In genomic region chr11:91956711-91957110, GRCh38 we compare ENCODE assay signal across 11 cellular contexts.
"Had no signal": no experiment of that assay in that cellular context is flagged by ENCODE, and none has a peak within 500 bp of the region (broad histone marks: within the 10 kb centered on the region; RNA-seq: fewer than 3 reads in every experiment).

No MANE protein-coding gene starts in this region.

- ATAC-seq: GM23338, HCT116 had no signal

- H3K27ac Mint-ChIP-seq: GM23338, H9, HFFc6 had no signal

- H3K9me3 ChIP-seq: HAP-1 had no signal

- DNase-seq: GM23248, GOT3, H7, H9, HCEC 1CT, HFFc6 had no signal

- H3K27ac ChIP-seq: GM23248 had no signal

- H3K4me1 ChIP-seq: HAP-1 had no signal

- H3K4me2 ChIP-seq: GM23338 had no signal

- H2AFZ ChIP-seq: GM23248, GM23338 had no signal

- H3K9ac ChIP-seq: GM23248 had no signal

- H3K4me3 ChIP-seq: GM23248, GM23338, HAP-1 had no signal

- H3K4me3 Mint-ChIP-seq: GM23338, H9, HFFc6 had no signal

- H3K36me3 ChIP-seq: HAP-1 had no signal

- FAIRE-seq: H1, H54 had no signal

- H3K4me1 Mint-ChIP-seq: GM23338, H9 had no signal
